Comparison of ENCODE assay signal across 19 cellular contexts in the genomic region with DNA sequence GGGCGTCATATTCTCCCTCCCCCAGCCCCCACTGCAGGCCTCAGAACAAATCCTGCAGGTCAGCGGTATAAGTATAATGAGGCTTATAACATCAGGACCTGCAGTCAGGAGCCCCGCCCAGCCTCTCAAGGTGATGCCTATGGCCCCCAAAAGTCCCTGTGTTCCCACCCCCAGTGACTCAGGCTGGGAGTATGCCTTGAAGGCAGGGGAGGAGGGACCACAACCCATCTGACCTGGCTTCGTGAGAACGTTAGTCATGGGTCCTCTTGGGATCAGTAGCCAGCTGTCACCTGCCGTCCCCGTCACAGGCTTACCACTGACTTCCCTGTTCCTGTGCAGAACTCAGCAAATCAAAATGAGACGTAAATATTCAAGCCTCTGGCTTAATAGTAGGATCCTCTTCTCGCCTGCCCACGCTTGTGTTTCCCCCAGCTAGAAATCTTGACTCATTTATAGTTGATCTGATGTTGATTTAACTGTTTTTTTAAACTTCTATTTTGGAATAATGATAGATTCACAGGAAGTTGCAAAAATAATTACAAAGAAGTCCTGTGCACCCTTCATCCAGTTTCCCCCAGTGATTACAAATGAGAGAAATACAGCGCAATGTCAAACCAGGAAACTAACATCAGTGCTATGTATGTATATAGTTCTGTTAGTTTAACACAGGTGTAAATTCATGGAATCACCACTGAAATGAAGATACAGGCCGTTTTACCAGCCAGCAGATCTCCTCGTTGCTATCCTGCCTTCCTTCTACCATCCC.
A peak's percentile ranks its signal among the peaks of the same experiment; 100 is the strongest.
DNase-seq lines count a peak whose midpoint lies in the region; ATAC-seq and TF ChIP-seq lines count a peak whose summit lies in the region.
"Had no signal": no experiment of that assay in that cellular context is flagged by ENCODE, and none has a peak within 500 bp of the region (broad histone marks: within the 10 kb centered on the region; RNA-seq: fewer than 3 reads in every experiment).

No MANE protein-coding gene starts in this region.

- H3K36me3 ChIP-seq in RWPE2 (ENCODE audit: low read depth) (no peaks in the 10 kb centered on the region), osteoblast (ENCODE audit: insufficient read depth, low read length) (no peaks in the 10 kb centered on the region)
- H3K36me3 ChIP-seq: ascending aorta, pancreas, SJSA1 had no signal

- no peak overlapping the region for H3K4me2 ChIP-seq in osteoblast (ENCODE audit: insufficient read depth, low read length)

- H4K20me1 ChIP-seq in osteoblast (ENCODE audit: insufficient read depth, low read length) = no peaks in the 10 kb centered on the region

- H3K27ac ChIP-seq in RWPE2 (ENCODE audit: poor library complexity, severe bottlenecking) = no peak overlapping the region
- H3K27ac ChIP-seq in osteoblast (ENCODE audit: low read depth, low read length) = no peak overlapping the region
- H3K27ac ChIP-seq: ascending aorta, pancreas, SJSA1 had no signal

- ATAC-seq in GM21423 (IDR thresholded peaks at IDR 0.05; ENCODE audit: unreplicated experiment) (peak; percentile 48), RWPE2 (ENCODE audit: low read depth) (no peak), GM19351 (IDR thresholded peaks at IDR 0.05; ENCODE audit: unreplicated experiment) (no peak)
- ATAC-seq: pancreas had no signal

- H3K4me1 ChIP-seq in RWPE2 (ENCODE audit: insufficient read depth, poor library complexity, severe bottlenecking) (no peaks in the 10 kb centered on the region), osteoblast (ENCODE audit: insufficient read depth, low read length) (no peaks in the 10 kb centered on the region)
- H3K4me1 ChIP-seq: ascending aorta, pancreas, SJSA1 had no signal

- H3K9me3 ChIP-seq in RWPE2 (ENCODE audit: severe bottlenecking) = no peaks in the 10 kb centered on the region
- H3K9me3 ChIP-seq in osteoblast (ENCODE audit: low read depth, low read length) = no peaks in the 10 kb centered on the region
- H3K9me3 ChIP-seq: ascending aorta, pancreas, SJSA1 had no signal

- H2AFZ ChIP-seq in osteoblast (ENCODE audit: low read length) = no peak overlapping the region

- H3K27me3 ChIP-seq in RWPE2 (ENCODE audit: insufficient read depth, poor library complexity, severe bottlenecking) (peaks cover 25% of the 10 kb centered on the region), osteoblast (ENCODE audit: insufficient read depth, low read length) (no peaks in the 10 kb centered on the region)
- H3K27me3 ChIP-seq: ascending aorta, pancreas, SJSA1 had no signal

- H3K79me2 ChIP-seq in osteoblast (ENCODE audit: insufficient read depth, low read length) = no peaks in the 10 kb centered on the region

- TF ChIP-seq CTCF in RWPE2 (IDR thresholded peaks at IDR 0.05; ENCODE audit: poor library complexity, severe bottlenecking) = no peak
- no peak for TF ChIP-seq CTCF in osteoblast (IDR thresholded peaks at IDR 0.05; ENCODE audit: extremely low read depth, low read depth, low read length)

- H3K4me3 ChIP-seq in RWPE2 (ENCODE audit: severe bottlenecking) = no peak overlapping the region
- no peak overlapping the region for H3K4me3 ChIP-seq in osteoblast (ENCODE audit: insufficient read depth, low read length)
- H3K4me3 ChIP-seq: ascending aorta, pancreas, SJSA1 had no signal

- DNase-seq in CD1c-positive myeloid dendritic cell (ENCODE audit: extremely low spot score) (peak; percentile 73), RWPE2 (ENCODE audit: low spot score) (peak; percentile 28), osteoblast (ENCODE audit: insufficient read length, low spot score, missing footprints) (peak; percentile 50), HT-29 (ENCODE audit: low spot score) (no peak), retina (no peak), NCI-H1092 (lab: John Stamatoyannopoulos, UW) (no peak)
- DNase-seq: activated CD4-positive, CD25-positive, alpha-beta regulatory T cell treated with anti-CD3 and anti-CD28 coated beads, Interleukin-2, amount 50 U/mL, for 72 hours; activated CD8-positive, alpha-beta memory T cell treated with anti-CD3 and anti-CD28 coated beads, Interleukin-2, amount 50 U/mL, for 4 hours; Calu3; cerebellar nuclear complex; MM.1S; NCI-H1930; pancreas; stimulated activated CD4-positive, alpha-beta T cell treated with anti-CD3 and anti-CD28 coated beads, Interleukin-2, amount 100 ng/mL, for 24 hours; substantia nigra had no signal

Comparison
In these comparisons a context has a peak if more than half of its experiments do, and no peak if none do; other contexts are left out.
1. DNase-seq: peak in CD1c-positive myeloid dendritic cell (single experiment), RWPE2 (single experiment) and osteoblast (single experiment); none in HT-29 (single experiment), retina (single experiment) and NCI-H1092 (single experiment).